Comparison of ENCODE assay signal across 8 cellular contexts in genomic region chr15:59438891-59439290, GRCh38. TPM values are rescaled to one million over a fixed set of nuclear protein-coding genes. Genes with fewer than 3 reads are reported as not detected.
A peak's percentile ranks its signal among the peaks of the same experiment; 100 is the strongest.
DNase-seq lines count a peak whose midpoint lies in the region; ATAC-seq, FAIRE-seq and TF ChIP-seq lines count a peak whose summit lies in the region.

No MANE protein-coding gene starts in this region.

- 0 out of 2 replicates have a peak, but pooled peaks cover 5% of the 10 kb centered on the region for H3K79me2 ChIP-seq in OCI-LY3 (ENCODE audit: low read length)

- no peaks in the 10 kb centered on the region for H3K9me3 ChIP-seq in OCI-LY3 (ENCODE audit: insufficient read depth, low read length)

- H3K4me3 ChIP-seq in OCI-LY3 (ENCODE audit: low read length) = peak overlapping the region; percentile 87
- no peak overlapping the region for H3K4me3 ChIP-seq in epithelial cell of esophagus (ENCODE audit: low read length)

- H3K9me3 Mint-ChIP-seq in progenitor cell of endocrine pancreas (ENCODE audit: low read depth) = no peaks in the 10 kb centered on the region

- no peaks in the 10 kb centered on the region for H3K36me3 Mint-ChIP-seq in progenitor cell of endocrine pancreas (ENCODE audit: insufficient read depth)

- no peak overlapping the region for H3K27ac ChIP-seq in OCI-LY3 (ENCODE audit: low read length)

- DNase-seq in GM12892 (ENCODE audit: insufficient read length) = no peak
- peak; percentile 18 for DNase-seq in epithelial cell of esophagus (ENCODE audit: low read depth)
- DNase-seq in progenitor cell of endocrine pancreas (ENCODE audit: low spot score, unreplicated experiment) = no peak
- DNase-seq in 8988T = no peak
- no peak for DNase-seq in iPS-NIHi7 (ENCODE audit: extremely low spot score)

- peaks cover 29% of the 10 kb centered on the region for H3K4me1 ChIP-seq in OCI-LY3 (ENCODE audit: low read length)

- H3K27me3 Mint-ChIP-seq in progenitor cell of endocrine pancreas = peaks cover 79% of the 10 kb centered on the region

- peaks cover 10% of the 10 kb centered on the region for H3K4me1 Mint-ChIP-seq in progenitor cell of endocrine pancreas (ENCODE audit: low read depth)

- TF ChIP-seq CTCF in OCI-LY3 (IDR thresholded peaks at IDR 0.05; ENCODE audit: low read depth, low read length) (no peak), epithelial cell of esophagus (IDR thresholded peaks at IDR 0.05; ENCODE audit: insufficient read depth, low read depth, low read length, missing control alignments) (no peak), progenitor cell of endocrine pancreas (IDR thresholded peaks at IDR 0.05; ENCODE audit: unreplicated experiment) (no peak)

- H4K20me1 ChIP-seq in OCI-LY3 (ENCODE audit: insufficient read depth, low read length) = no peaks in the 10 kb centered on the region

- H3K36me3 ChIP-seq in OCI-LY3 (replicated peaks; ENCODE audit: low read depth, low read length) = no peaks in the 10 kb centered on the region

- peak overlapping the region; percentile 71 for H3K4me3 Mint-ChIP-seq in progenitor cell of endocrine pancreas (ENCODE audit: low read depth)

- peak; percentile 14 for FAIRE-seq in GM12892 (lab: Jason Lieb, UNC)

- peaks cover 19% of the 10 kb centered on the region; the same call in 1 of the 2 replicates for H3K27me3 ChIP-seq in OCI-LY3 (ENCODE audit: low read depth, low read length)

- peak overlapping the region; percentile 62 for H3K9ac ChIP-seq in OCI-LY3 (ENCODE audit: low read length)

- no peak for TF ChIP-seq POLR2A in GM12892 (IDR thresholded peaks at IDR 0.05; ENCODE audit: low read depth, low read length)

- H2AFZ ChIP-seq in OCI-LY3 (ENCODE audit: low read depth, low read length) = no peak overlapping the region

- H3K4me2 ChIP-seq in OCI-LY3 (ENCODE audit: low read length) = peak overlapping the region; percentile 96

- no peak overlapping the region for H3K27ac Mint-ChIP-seq in progenitor cell of endocrine pancreas

- ATAC-seq in HG03439 (IDR thresholded peaks at IDR 0.05; ENCODE audit: unreplicated experiment) (no peak), GM21576 (IDR thresholded peaks at IDR 0.05; ENCODE audit: unreplicated experiment) (no peak)

RNA-seq across cellular contexts. Expression of gene FAM81A, which starts 0.9 kb away (rescaled TPM):
- 18.4 TPM for polyA plus RNA-seq in GM12892 (2012; ENCODE audit: missing spikeins)
- total RNA-seq in progenitor cell of endocrine pancreas = 0.34 and 0.58 TPM in 2 replicates
